In the genomic region with DNA sequence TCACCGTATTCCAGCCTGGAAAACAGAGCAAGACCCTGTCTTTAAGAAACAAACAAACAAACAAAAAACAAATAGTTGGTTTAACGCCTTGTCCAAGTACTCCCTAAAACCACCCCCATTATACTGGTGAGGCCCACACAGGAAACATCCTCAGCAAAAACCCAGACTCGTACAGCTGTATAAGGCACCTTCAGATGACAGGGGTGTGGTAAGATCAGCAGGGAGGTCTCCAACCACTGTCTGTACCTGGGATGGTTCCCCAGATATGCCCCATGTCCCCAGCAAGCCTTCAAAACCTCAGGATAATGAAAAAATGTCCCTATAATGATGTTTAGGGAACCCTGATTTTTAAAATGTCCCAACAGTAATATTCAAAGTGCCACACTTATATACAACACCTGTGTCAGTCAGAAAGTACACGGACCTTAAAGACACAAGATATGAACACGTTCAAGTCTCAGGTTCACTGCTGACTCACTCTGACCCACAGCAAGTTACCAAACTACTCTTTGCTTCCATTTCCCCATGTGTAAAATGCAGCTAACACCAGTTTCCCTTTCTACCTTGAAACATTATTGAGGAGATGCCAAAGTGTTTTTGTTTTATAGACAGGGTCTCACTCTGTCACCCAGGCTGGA, we compare ENCODE assay signal across 21 cellular contexts. TPM values are rescaled to one million over a fixed set of nuclear protein-coding genes. Genes with fewer than 3 reads are reported as not detected.
DNase-seq lines count a peak whose midpoint lies in the region; ATAC-seq and TF ChIP-seq lines count a peak whose summit lies in the region.
"Had no signal": no experiment of that assay in that cellular context is flagged by ENCODE, and none has a peak within 500 bp of the region (broad histone marks: within the 10 kb centered on the region; RNA-seq: fewer than 3 reads in every experiment).

No MANE protein-coding gene starts in this region.

- H4K20me1 ChIP-seq in hepatocyte (ENCODE audit: insufficient read depth, poor library complexity, severe bottlenecking), result peaks cover 29% of the 10 kb centered on the region

- 91% methylated on average over 5 of the region's 5 CpGs for WGBS in hepatocyte (ENCODE audit: low lambda C conversion rate, missing lambda C conversion rate)
- WGBS in heart right ventricle, 2 donors, result 71 to 79% methylated on average over 5 of the region's 5 CpGs

- H3K27ac ChIP-seq in CD8-positive, alpha-beta memory T cell (ENCODE audit: low read depth, low read length), result no peak overlapping the region
- H3K27ac ChIP-seq in hepatocyte (peak overlapping the region; percentile 72), heart right ventricle (no peak overlapping the region), left lung (no peak overlapping the region)
- H3K27ac ChIP-seq: 22Rv1, adrenal gland, heart left ventricle, KMS-11, right lobe of liver had no signal

- H3K9me3 ChIP-seq in CD8-positive, alpha-beta memory T cell (ENCODE audit: low read length), result no peaks in the 10 kb centered on the region
- H3K9me3 ChIP-seq in hepatocyte (ENCODE audit: low read depth), result no peaks in the 10 kb centered on the region
- H3K9me3 ChIP-seq in heart right ventricle, result no peaks in the 10 kb centered on the region
- H3K9me3 ChIP-seq in left lung, result no peaks in the 10 kb centered on the region
- H3K9me3 ChIP-seq: adrenal gland, heart left ventricle, lower lobe of right lung, right lobe of liver had no signal

- peak overlapping the region in 7 of 8 donors; percentile 52 to 87 (median 64) for H3K27ac Mint-ChIP-seq in CD8-positive, alpha-beta memory T cell
- peak overlapping the region; percentile 52 for H3K27ac Mint-ChIP-seq in activated CD8-positive, alpha-beta T cell treated with anti-CD3 and anti-CD28 coated beads, Interleukin-2, amount 10 ng/mL, durations not matched to agents 7 days and 5 days

- H2AFZ ChIP-seq in hepatocyte, result no peak overlapping the region

- H3K4me1 ChIP-seq in CD8-positive, alpha-beta memory T cell (ENCODE audit: insufficient read depth, low read length), result peaks cover 29% of the 10 kb centered on the region
- H3K4me1 ChIP-seq in hepatocyte (ENCODE audit: insufficient read depth) (peaks cover 6% of the 10 kb centered on the region), heart right ventricle (peaks cover 0 to 21% (median 8%) of the 10 kb centered on the region in 9 donors), left lung (peaks cover 7 to 42% of the 10 kb centered on the region in 2 donors)
- H3K4me1 ChIP-seq: right lobe of liver had no signal

- CTCF ChIA-PET in CD8-positive, alpha-beta memory T cell (lab: Charles Lee), result interaction anchor here (1.0 to 5.0 kb wide), 2 partner anchors 59 to 61 kb away, joined by 3 to 27 read pairs; a partner anchor contains a TSS
- CTCF ChIA-PET in activated CD8-positive, alpha-beta T cell treated with anti-CD3 and anti-CD28 coated beads, Interleukin-2, amount 10 ng/mL, durations not matched to agents 7 days and 5 days (lab: Charles Lee), result interaction anchor here (0.7 to 1.6 kb wide), 4 partner anchors 11 to 342 kb away, joined by 3 to 6 read pairs (median 4); no protein-coding TSS in a partner anchor

- POLR2A ChIA-PET in CD8-positive, alpha-beta memory T cell (lab: Charles Lee), result no interaction called here
- POLR2A ChIA-PET in activated CD8-positive, alpha-beta T cell treated with anti-CD3 and anti-CD28 coated beads, Interleukin-2, amount 10 ng/mL, durations not matched to agents 7 days and 5 days (lab: Charles Lee), result interaction anchor here (0.7 to 1.9 kb wide), 3 partner anchors 9 to 21 kb away, joined by 3 to 6 read pairs (median 5); a partner anchor contains a TSS

- ATAC-seq in activated CD4-positive, CD25-positive, alpha-beta regulatory T cell treated with anti-CD3 and anti-CD28 coated beads, Interleukin-2, amount 50 U/mL, for 24 hours, result peak; percentile 93 to 95
- peak; percentile 8 for ATAC-seq in activated CD8-positive, alpha-beta T cell treated with anti-CD3 and anti-CD28 coated beads, Interleukin-2, amount 10 ng/mL, durations not matched to agents 7 days and 5 days
- ATAC-seq in heart right ventricle (no peak), left lung (no peak)
- ATAC-seq: heart left ventricle, lower lobe of right lung, right lobe of liver had no signal

- H3K79me2 ChIP-seq in hepatocyte, result peaks cover 62% of the 10 kb centered on the region

- H3K36me3 Mint-ChIP-seq in CD8-positive, alpha-beta memory T cell, result peaks cover 12 to 96% (median 17%) of the 10 kb centered on the region in 3 donors
- peaks cover 80% of the 10 kb centered on the region for H3K36me3 Mint-ChIP-seq in activated CD8-positive, alpha-beta T cell treated with anti-CD3 and anti-CD28 coated beads, Interleukin-2, amount 10 ng/mL, durations not matched to agents 7 days and 5 days (ENCODE audit: low read depth)

- no peak overlapping the region for H3K4me3 ChIP-seq in CD8-positive, alpha-beta memory T cell (ENCODE audit: low read length)
- no peak overlapping the region for H3K4me3 ChIP-seq in hepatocyte
- no peak overlapping the region for H3K4me3 ChIP-seq in heart right ventricle
- no peak overlapping the region for H3K4me3 ChIP-seq in left lung
- H3K4me3 ChIP-seq: adrenal gland, heart left ventricle, lower lobe of right lung, right lobe of liver had no signal

- peaks cover 42 to 72% (median 70%) of the 10 kb centered on the region in 3 donors for H3K4me1 Mint-ChIP-seq in CD8-positive, alpha-beta memory T cell
- H3K4me1 Mint-ChIP-seq in activated CD8-positive, alpha-beta T cell treated with anti-CD3 and anti-CD28 coated beads, Interleukin-2, amount 10 ng/mL, durations not matched to agents 7 days and 5 days (ENCODE audit: low read depth), result peaks cover 23% of the 10 kb centered on the region

- no peaks in the 10 kb centered on the region for H3K9me2 ChIP-seq in hepatocyte (replicated peaks; ENCODE audit: insufficient read depth)

- H3K36me3 ChIP-seq in CD8-positive, alpha-beta memory T cell (ENCODE audit: insufficient read depth, low read length), result peaks cover 72% of the 10 kb centered on the region
- H3K36me3 ChIP-seq in hepatocyte (replicated peaks; ENCODE audit: insufficient read depth, low read depth), result peaks cover 4% of the 10 kb centered on the region
- peaks cover 4 to 100% (median 64%) of the 10 kb centered on the region in 9 donors for H3K36me3 ChIP-seq in heart right ventricle
- peaks cover 4 to 100% of the 10 kb centered on the region in 2 donors for H3K36me3 ChIP-seq in left lung

- no peaks in the 10 kb centered on the region for H3K9me3 Mint-ChIP-seq in CD8-positive, alpha-beta memory T cell
- H3K9me3 Mint-ChIP-seq in activated CD8-positive, alpha-beta T cell treated with anti-CD3 and anti-CD28 coated beads, Interleukin-2, amount 10 ng/mL, durations not matched to agents 7 days and 5 days (ENCODE audit: insufficient read depth), result no peaks in the 10 kb centered on the region

- peak overlapping the region in 3 of 7 donors; percentile 8 to 33 (median 8) for H3K4me3 Mint-ChIP-seq in CD8-positive, alpha-beta memory T cell
- H3K4me3 Mint-ChIP-seq in activated CD8-positive, alpha-beta T cell treated with anti-CD3 and anti-CD28 coated beads, Interleukin-2, amount 10 ng/mL, durations not matched to agents 7 days and 5 days, result no peak overlapping the region

- no peaks in the 10 kb centered on the region for H3K27me3 ChIP-seq in CD8-positive, alpha-beta memory T cell (ENCODE audit: insufficient read depth, low read length, poor library complexity, severe bottlenecking)
- no peaks in the 10 kb centered on the region for H3K27me3 ChIP-seq in hepatocyte
- no peaks in the 10 kb centered on the region for H3K27me3 ChIP-seq in heart right ventricle
- H3K27me3 ChIP-seq in left lung, result no peaks in the 10 kb centered on the region
- H3K27me3 ChIP-seq: adrenal gland, heart left ventricle, right lobe of liver had no signal

- no peaks in the 10 kb centered on the region for H3K27me3 Mint-ChIP-seq in CD8-positive, alpha-beta memory T cell
- H3K27me3 Mint-ChIP-seq in activated CD8-positive, alpha-beta T cell treated with anti-CD3 and anti-CD28 coated beads, Interleukin-2, amount 10 ng/mL, durations not matched to agents 7 days and 5 days (ENCODE audit: low read depth), result no peaks in the 10 kb centered on the region

- TF ChIP-seq CTCF in hepatocyte (IDR thresholded peaks at IDR 0.05; ENCODE audit: poor library complexity) (no peak), heart right ventricle (IDR thresholded peaks at IDR 0.05) (no peak), left lung (IDR thresholded peaks at IDR 0.05) (no peak)

- intact Hi-C loops in heart right ventricle (cut with DNase I), result no loop called here
- intact Hi-C loops in left lung (cut with DNase I), result no loop called here

- no peak for DNase-seq in activated CD4-positive, CD25-positive, alpha-beta regulatory T cell (lab: John Stamatoyannopoulos, UW)
- DNase-seq in CD8-positive, alpha-beta memory T cell, result no peak
- DNase-seq in activated CD8-positive, alpha-beta T cell treated with anti-CD3 and anti-CD28 coated beads, Interleukin-2, amount 10 ng/mL, durations not matched to agents 7 days and 5 days, result no peak
- DNase-seq in hepatocyte (ENCODE audit: low spot score), result no peak
- DNase-seq in heart right ventricle, result no peak
- no peak for DNase-seq in NCI-H446 (lab: John Stamatoyannopoulos, UW)
- DNase-seq in left lung, result no peak
- DNase-seq: activated CD8-positive, alpha-beta memory T cell treated with anti-CD3 and anti-CD28 coated beads, Interleukin-2, amount 50 U/mL, for 4 hours; adrenal gland; DMS 273 treated with DMSO at 0.1 percent for 48 hours; GF-D8; heart left ventricle; lower lobe of right lung; NCI-H1048; NCI-H2029; right lobe of liver; stimulated activated CD4-positive, alpha-beta T cell treated with anti-CD3 and anti-CD28 coated beads, Interleukin-2, amount 100 ng/mL, for 24 hours; substantia nigra had no signal

- H3K4me2 ChIP-seq in hepatocyte, result no peak overlapping the region
- H3K4me2 ChIP-seq: KMS-11 had no signal

RNA-seq across cellular contexts. Expression of a gene that starts 9.3 kb away (rescaled TPM):
- total RNA-seq in CD8-positive, alpha-beta memory T cell, result 100 to 1,000 TPM; 235 to 241 TPM
- 139 TPM for polyA plus RNA-seq in CD8-positive, alpha-beta memory T cell
- 100 to 1,000 TPM; 211 to 246 TPM for total RNA-seq in activated CD8-positive, alpha-beta T cell treated with anti-CD3 and anti-CD28 coated beads, Interleukin-2, amount 10 ng/mL, durations not matched to agents 7 days and 5 days
- total RNA-seq in hepatocyte (45.8 and 48.6 TPM in 2 replicates), heart right ventricle (100 to 1,000 TPM in 6 of 10 donors, 10 to 100 TPM in 4; 84.4 to 132 (median 111) TPM), left lung (100 to 1,000 TPM; 133 to 146 TPM)
- polyA plus RNA-seq in hepatocyte (82.5 and 84.6 TPM in 2 replicates), heart right ventricle (10 to 100 TPM; 13.2 to 16.0 TPM)

RNA-seq across cellular contexts. Expression of a gene that starts 9.4 kb away (rescaled TPM):
- total RNA-seq in CD8-positive, alpha-beta memory T cell, result 1 to 10 TPM; 2.7 to 2.9 TPM
- polyA plus RNA-seq in CD8-positive, alpha-beta memory T cell, result 1.4 TPM
- 1 to 10 TPM; 4.3 to 5.0 TPM for total RNA-seq in activated CD8-positive, alpha-beta T cell treated with anti-CD3 and anti-CD28 coated beads, Interleukin-2, amount 10 ng/mL, durations not matched to agents 7 days and 5 days
- total RNA-seq in hepatocyte (4.1 and 5.3 TPM in 2 replicates), heart right ventricle (1 to 10 TPM in 3 of 10 donors, under 1 TPM in 7; 0.11 to 1.2 (median 0.85) TPM), left lung (1 to 10 TPM; 2.8 to 3.9 TPM)
- polyA plus RNA-seq in hepatocyte (5.4 TPM in 2 replicates), heart right ventricle (1 to 10 TPM in 1 of 2 donors, under 1 TPM in 1; 0.88 to 1.2 TPM)

RNA-seq across cellular contexts. Expression of a gene that starts 20.6 kb away (rescaled TPM):
- total RNA-seq in CD8-positive, alpha-beta memory T cell, result 10 to 100 TPM; 14.7 to 17.3 TPM
- 55.2 TPM for polyA plus RNA-seq in CD8-positive, alpha-beta memory T cell
- total RNA-seq in activated CD8-positive, alpha-beta T cell treated with anti-CD3 and anti-CD28 coated beads, Interleukin-2, amount 10 ng/mL, durations not matched to agents 7 days and 5 days, result 10 to 100 TPM; 47.6 to 49.2 TPM
- total RNA-seq in hepatocyte, result 15.7 and 23.4 TPM in 2 replicates
- 38.7 and 39.9 TPM in 2 replicates for polyA plus RNA-seq in hepatocyte
- 1 to 10 TPM; 3.2 to 7.5 (median 5.6) TPM for total RNA-seq in heart right ventricle
- 1 to 10 TPM; 6.9 to 9.5 TPM for polyA plus RNA-seq in heart right ventricle
- 10 to 100 TPM; 21.7 to 25.4 TPM for total RNA-seq in left lung

RNA-seq across cellular contexts. Expression of a gene that starts 39.8 kb away (rescaled TPM):
- total RNA-seq in CD8-positive, alpha-beta memory T cell, result 1 to 10 TPM; 6.3 to 7.9 TPM
- polyA plus RNA-seq in CD8-positive, alpha-beta memory T cell, result 0.22 TPM
- total RNA-seq in activated CD8-positive, alpha-beta T cell treated with anti-CD3 and anti-CD28 coated beads, Interleukin-2, amount 10 ng/mL, durations not matched to agents 7 days and 5 days, result 10 to 100 TPM; 12.0 to 14.6 TPM
- total RNA-seq in hepatocyte (12.6 and 18.1 TPM in 2 replicates), heart right ventricle (10 to 100 TPM in 1 of 10 donors, 1 to 10 TPM in 9; 3.4 to 10.5 (median 6.0) TPM), left lung (10 to 100 TPM; 14.6 to 19.0 TPM)
- polyA plus RNA-seq in hepatocyte (7.2 and 10.4 TPM in 2 replicates), heart right ventricle (1 to 10 TPM; 4.9 to 7.2 TPM)

RNA-seq across cellular contexts. Expression of a gene that starts 49.4 kb away (rescaled TPM):
- total RNA-seq in CD8-positive, alpha-beta memory T cell, result 1 to 10 TPM; 4.4 to 4.9 TPM
- polyA plus RNA-seq in CD8-positive, alpha-beta memory T cell, result 4.6 TPM
- 10 to 100 TPM in 1 of 2 experiments, 1 to 10 TPM in 1; 9.7 to 13.1 TPM for total RNA-seq in activated CD8-positive, alpha-beta T cell treated with anti-CD3 and anti-CD28 coated beads, Interleukin-2, amount 10 ng/mL, durations not matched to agents 7 days and 5 days
- total RNA-seq in hepatocyte (3.9 and 9.9 TPM in 2 replicates), heart right ventricle (1 to 10 TPM in 2 of 10 donors, under 1 TPM in 8; 0.21 to 3.7 (median 0.78) TPM), left lung (1 to 10 TPM; 8.3 to 9.2 TPM)
- polyA plus RNA-seq in hepatocyte (9.0 and 10.9 TPM in 2 replicates), heart right ventricle (1 to 10 TPM in 1 of 2 donors, under 1 TPM in 1; 0.80 to 7.6 TPM)

Comparison
In these comparisons a context has a peak if more than half of its experiments do, and no peak if none do; other contexts are left out.
1. ATAC-seq: peak in activated CD4-positive, CD25-positive, alpha-beta regulatory T cell treated with anti-CD3 and anti-CD28 coated beads, Interleukin-2, amount 50 U/mL, for 24 hours (2 of 2) and activated CD8-positive, alpha-beta T cell treated with anti-CD3 and anti-CD28 coated beads, Interleukin-2, amount 10 ng/mL, durations not matched to agents 7 days and 5 days (single experiment); none in heart right ventricle (0 of 8) and left lung (single experiment).